Comparison of ENCODE assay signal across 24 cellular contexts in the genomic region with DNA sequence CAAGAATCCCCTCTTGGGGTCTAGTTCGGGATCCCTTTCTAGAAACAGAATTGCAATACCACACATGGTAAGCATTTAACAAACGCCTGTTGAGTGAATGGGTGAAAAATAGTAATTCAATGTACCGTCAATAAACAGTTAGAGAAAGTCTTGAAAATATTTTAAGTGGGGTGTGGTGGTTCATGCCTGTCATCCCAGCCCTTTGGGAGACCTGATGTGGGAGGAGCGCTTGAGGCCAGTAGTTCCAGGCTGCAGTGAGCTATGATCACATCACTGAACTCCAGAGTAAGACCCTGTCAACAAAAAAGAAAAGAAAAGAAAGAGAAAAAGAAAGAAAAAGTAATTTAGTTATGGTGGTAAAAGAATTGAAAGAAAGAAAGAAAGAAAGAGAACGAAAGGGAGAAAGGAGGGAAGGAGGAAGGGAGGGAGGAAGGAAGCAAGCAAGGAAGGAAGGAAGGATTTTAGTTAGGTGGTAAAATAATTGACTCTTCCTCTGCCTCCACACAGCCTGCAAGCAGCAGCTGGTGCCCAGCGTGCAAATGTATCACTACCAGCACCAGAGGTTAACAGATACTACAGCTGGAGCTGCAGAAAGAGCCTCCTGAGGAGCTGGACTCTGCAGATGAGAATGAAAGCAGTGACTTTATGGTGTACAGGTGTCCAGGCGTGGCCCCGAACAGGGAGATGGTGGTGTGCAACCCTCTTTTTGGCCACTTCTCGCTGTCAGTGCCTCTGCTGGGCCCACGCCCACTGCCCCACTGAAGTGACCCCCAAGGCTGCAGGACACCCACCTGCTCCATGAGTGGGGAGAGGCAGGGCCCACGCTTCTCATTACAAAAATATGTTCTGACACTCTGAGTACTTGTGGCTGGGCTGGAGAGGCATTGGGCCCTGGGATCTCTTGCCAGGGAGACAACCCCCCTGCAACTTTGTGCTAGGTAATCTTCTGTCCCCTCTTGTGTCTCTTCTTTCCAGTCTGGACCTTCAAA.
DNase-seq lines count a peak whose midpoint lies in the region; ATAC-seq, FAIRE-seq and TF ChIP-seq lines count a peak whose summit lies in the region.
"Had no signal": no experiment of that assay in that cellular context is flagged by ENCODE, and none has a peak within 500 bp of the region (broad histone marks: within the 10 kb centered on the region; RNA-seq: fewer than 3 reads in every experiment).

No MANE protein-coding gene starts in this region.

- no peak overlapping the region for H3K4me2 ChIP-seq in endothelial cell of umbilical vein (ENCODE audit: insufficient read depth, low read length)

- H3K4me1 ChIP-seq in cardiac muscle cell (ENCODE audit: low read depth) (peaks cover 44% of the 10 kb centered on the region), right atrium auricular region (peaks cover 0 to 2% of the 10 kb centered on the region in 2 donors), endothelial cell of umbilical vein (ENCODE audit: control insufficient read depth, extremely low read depth, insufficient read depth, low read length) (no peaks in the 10 kb centered on the region), vagina (no peaks in the 10 kb centered on the region)

- TF ChIP-seq CTCF in cardiac muscle cell (IDR thresholded peaks at IDR 0.05; ENCODE audit: low read depth, low read length): no peak
- TF ChIP-seq CTCF in right atrium auricular region (IDR thresholded peaks at IDR 0.05): no peak
- TF ChIP-seq CTCF in endothelial cell of umbilical vein (IDR thresholded peaks at IDR 0.05; ENCODE audit: extremely low read depth in 1 of 2, insufficient read depth in 1 of 2, low read depth in 1 of 2, low read length in 2 of 2): no peak
- TF ChIP-seq CTCF in vagina (IDR thresholded peaks at IDR 0.05): no peak

- CTCF ChIA-PET in endothelial cell of umbilical vein (lab: Charles Lee): interaction anchor here (1.6 kb wide), 1 partner anchor 149 kb away, joined by 4 read pairs; no protein-coding TSS in a partner anchor

- H3K9me1 ChIP-seq in endothelial cell of umbilical vein (replicated peaks; ENCODE audit: control insufficient read depth, extremely low read depth, insufficient read depth, low read length): no peaks in the 10 kb centered on the region

- DNase-seq in cardiac muscle cell (ENCODE audit: low read depth in 1 of 2, low spot score in 1 of 2) (no peak), right atrium auricular region (ENCODE audit: low spot score) (no peak), endothelial cell of umbilical vein (ENCODE audit: low read depth, low spot score) (no peak), vagina (ENCODE audit: extremely low spot score in 2 of 2) (peak; percentile 58 to 70), T-helper 2 cell (no peak)
- no peak for DNase-seq in stimulated activated naive CD8-positive, alpha-beta T cell treated with anti-CD3 and anti-CD28 coated beads, Interleukin-15, Interleukin-2, amounts not matched to agents 100 U/mL and 50 U/mL, for 24 hours
- DNase-seq: AML-193, DMS53, EL, GF-D8, GM23248, KG1, NCI-H1092 treated with DMSO at 0.1 percent for 48 hours, NCI-H1436 treated with DMSO at 0.1 percent for 48 hours, NCI-H1930, NCI-H226, NCI-H510A treated with DMSO at 0.1 percent for 48 hours, NCI-H82 had no signal

- POLR2A ChIA-PET in endothelial cell of umbilical vein (lab: Charles Lee): no interaction called here

- TF ChIP-seq POLR2A in endothelial cell of umbilical vein (IDR thresholded peaks at IDR 0.05; ENCODE audit: low read depth, low read length): no peak
- TF ChIP-seq POLR2A in vagina (IDR thresholded peaks at IDR 0.05): no peak

- ATAC-seq in HG02763 (IDR thresholded peaks at IDR 0.05; ENCODE audit: unreplicated experiment) (peak; percentile 54), GM21515 (IDR thresholded peaks at IDR 0.05; ENCODE audit: unreplicated experiment) (no peak)
- ATAC-seq in stimulated activated naive CD8-positive, alpha-beta T cell treated with anti-CD3 and anti-CD28 coated beads, Interleukin-15, Interleukin-2, amounts not matched to agents 100 U/mL and 50 U/mL, for 24 hours: no peak
- ATAC-seq: HCT116, Right ventricle myocardium inferior had no signal

- dilution Hi-C loops in endothelial cell of umbilical vein (cut with MboI; ENCODE audit: extremely low pct_ligation_motif_present, low sequenced_read_pairs): no loop called here

- BruUV-seq in endothelial cell of umbilical vein (replicated peaks; lab: Mats Ljungman, UMichigan): no TSS peak

- no peak overlapping the region for H2AFZ ChIP-seq in endothelial cell of umbilical vein (ENCODE audit: low read depth, low read length)
- H2AFZ ChIP-seq: GM23248 had no signal

- no peak overlapping the region for H3K9ac ChIP-seq in endothelial cell of umbilical vein (replicated peaks; ENCODE audit: extremely low read depth, insufficient read depth, low read length)
- H3K9ac ChIP-seq: GM23248 had no signal

- H3K36me3 ChIP-seq in cardiac muscle cell: no peaks in the 10 kb centered on the region
- no peaks in the 10 kb centered on the region for H3K36me3 ChIP-seq in right atrium auricular region
- H3K36me3 ChIP-seq in endothelial cell of umbilical vein (ENCODE audit: control insufficient read depth in 2 of 2, extremely low read depth in 1 of 2, insufficient read depth in 2 of 2, low read length in 2 of 2): no peaks in the 10 kb centered on the region
- H3K36me3 ChIP-seq in vagina: no peaks in the 10 kb centered on the region
- H3K36me3 ChIP-seq: SJSA1 had no signal

- H3K9me3 ChIP-seq in cardiac muscle cell (ENCODE audit: low read depth) (no peaks in the 10 kb centered on the region), right atrium auricular region (no peaks in the 10 kb centered on the region), endothelial cell of umbilical vein (replicated peaks; ENCODE audit: control insufficient read depth, insufficient read depth, low read length) (no peaks in the 10 kb centered on the region), vagina (no peaks in the 10 kb centered on the region)
- H3K9me3 ChIP-seq: SJSA1 had no signal

- no peaks in the 10 kb centered on the region for H3K27me3 ChIP-seq in cardiac muscle cell
- H3K27me3 ChIP-seq in right atrium auricular region: no peaks in the 10 kb centered on the region
- peaks cover 8 to 11% of the 10 kb centered on the region in 2 experiments for H3K27me3 ChIP-seq in endothelial cell of umbilical vein (ENCODE audit: control insufficient read depth in 2 of 2, insufficient read depth in 2 of 2, low read length in 2 of 2)
- H3K27me3 ChIP-seq in vagina: no peaks in the 10 kb centered on the region
- H3K27me3 ChIP-seq: SJSA1 had no signal

- intact Hi-C loops in endothelial cell of umbilical vein (cut with micrococcal nuclease) (no loop called here), vagina (cut with DNase I) (no loop called here)

- H4K20me1 ChIP-seq in endothelial cell of umbilical vein (replicated peaks; ENCODE audit: control insufficient read depth, extremely low read depth, insufficient read depth, low read length): no peaks in the 10 kb centered on the region

- peak; percentile 42 for FAIRE-seq in endothelial cell of umbilical vein (lab: Jason Lieb, UNC)
- FAIRE-seq: D721Med had no signal

- H3K79me2 ChIP-seq in endothelial cell of umbilical vein (ENCODE audit: control insufficient read depth, insufficient read depth, low read length): no peaks in the 10 kb centered on the region

- H3K27ac ChIP-seq in cardiac muscle cell (peak overlapping the region; percentile 67), right atrium auricular region (no peak overlapping the region), endothelial cell of umbilical vein (ENCODE audit: insufficient read depth, low read depth, low read length) (no peak overlapping the region), vagina (no peak overlapping the region)
- H3K27ac ChIP-seq: GM23248 had no signal

- H3K4me3 ChIP-seq in cardiac muscle cell (no peak overlapping the region), right atrium auricular region (no peak overlapping the region), endothelial cell of umbilical vein (replicated peaks in 1 of 3; ENCODE audit: insufficient read depth in 1 of 3, low read depth in 1 of 3, low read length in 3 of 3) (no peak overlapping the region), vagina (no peak overlapping the region)
- H3K4me3 ChIP-seq: GM23248, SJSA1 had no signal

TF ChIP-seq in endothelial cell of umbilical vein, 7 proteins besides CTCF, POLR2A, EP300 and RAD21:
- TF ChIP-seq, protein P1, sequence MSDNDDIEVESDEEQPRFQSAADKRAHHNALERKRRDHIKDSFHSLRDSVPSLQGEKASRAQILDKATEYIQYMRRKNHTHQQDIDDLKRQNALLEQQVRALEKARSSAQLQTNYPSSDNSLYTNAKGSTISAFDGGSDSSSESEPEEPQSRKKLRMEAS (IDR thresholded peaks at IDR 0.05; ENCODE audit: insufficient read depth, insufficient read length): no peak
- TF ChIP-seq EZH2 (IDR thresholded peaks at IDR 0.05; ENCODE audit: borderline replicate concordance, low read depth, low read length, severe bottlenecking) (no peak), MYC (IDR thresholded peaks at IDR 0.05; ENCODE audit: low read depth, low read length) (no peak), FOS (IDR thresholded peaks at IDR 0.05; ENCODE audit: borderline replicate concordance, insufficient read depth, low read length) (no peak), JUN (IDR thresholded peaks at IDR 0.05; ENCODE audit: borderline replicate concordance, insufficient read depth, insufficient read length, low read depth) (no peak), POLR2AphosphoS5 (IDR thresholded peaks at IDR 0.05; ENCODE audit: insufficient read depth, low read depth, low read length) (no peak), GATA2 (IDR thresholded peaks at IDR 0.05; ENCODE audit: insufficient read depth, insufficient read length, low read depth, low read length) (no peak)

Comparison
In these comparisons a context has a peak if more than half of its experiments do, and no peak if none do; other contexts are left out.
1. DNase-seq: peak in vagina (2 of 2); none in cardiac muscle cell (0 of 2), right atrium auricular region (single experiment), endothelial cell of umbilical vein (single experiment), stimulated activated naive CD8-positive, alpha-beta T cell treated with anti-CD3 and anti-CD28 coated beads, Interleukin-15, Interleukin-2, amounts not matched to agents 100 U/mL and 50 U/mL, for 24 hours (single experiment) and T-helper 2 cell (0 of 5).